Comparison of ENCODE assay signal across 17 cellular contexts in genomic region chr6:9103876-9104521, GRCh38.
"Had no signal": no experiment of that assay in that cellular context is flagged by ENCODE, and none has a peak within 500 bp of the region (broad histone marks: within the 10 kb centered on the region; RNA-seq: fewer than 3 reads in every experiment).

No MANE protein-coding gene starts in this region.

- H3K27me3 ChIP-seq: colonic mucosa, right atrium auricular region, stomach, transverse colon had no signal

- DNase-seq: colonic mucosa; dermis blood vessel endothelial cell; foreskin melanocyte; head of caudate nucleus; hippocampal formation; left ventricle myocardium inferior; naive thymus-derived CD4-positive, alpha-beta T cell; nephron progenitor cell; small intestine; stimulated activated CD4-positive, alpha-beta T cell treated with anti-CD3 and anti-CD28 coated beads, Interleukin-12 subunit alpha, Interleukin-12 subunit beta, amount 100 ng/mL, for 4 hours; stimulated activated naive CD4-positive, alpha-beta T cell; stomach; substantia nigra; transverse colon had no signal

- ATAC-seq: naive thymus-derived CD4-positive, alpha-beta T cell had no signal

- H3K36me3 Mint-ChIP-seq: naive thymus-derived CD4-positive, alpha-beta T cell had no signal

- H3K4me3 Mint-ChIP-seq: naive thymus-derived CD4-positive, alpha-beta T cell; nephron progenitor cell had no signal

- H3K27ac Mint-ChIP-seq: naive thymus-derived CD4-positive, alpha-beta T cell; nephron progenitor cell had no signal

- H3K36me3 ChIP-seq: colonic mucosa, left ventricle myocardium inferior, right atrium auricular region, stomach, thoracic aorta, transverse colon had no signal

- H3K4me1 ChIP-seq: colonic mucosa, left ventricle myocardium inferior, right atrium auricular region, stomach, transverse colon had no signal

- H3K27ac ChIP-seq: colonic mucosa, left ventricle myocardium inferior, right atrium auricular region, stomach, thoracic aorta, transverse colon had no signal

- H3K4me1 Mint-ChIP-seq: naive thymus-derived CD4-positive, alpha-beta T cell had no signal

- H3K9me3 ChIP-seq: colonic mucosa, left ventricle myocardium inferior, right atrium auricular region, stomach, thoracic aorta, transverse colon had no signal

- H3K4me3 ChIP-seq: colonic mucosa, left ventricle myocardium inferior, lung, right atrium auricular region, stomach, thoracic aorta, transverse colon had no signal
